Comparison of ENCODE assay signal across 11 cellular contexts in the genomic region with DNA sequence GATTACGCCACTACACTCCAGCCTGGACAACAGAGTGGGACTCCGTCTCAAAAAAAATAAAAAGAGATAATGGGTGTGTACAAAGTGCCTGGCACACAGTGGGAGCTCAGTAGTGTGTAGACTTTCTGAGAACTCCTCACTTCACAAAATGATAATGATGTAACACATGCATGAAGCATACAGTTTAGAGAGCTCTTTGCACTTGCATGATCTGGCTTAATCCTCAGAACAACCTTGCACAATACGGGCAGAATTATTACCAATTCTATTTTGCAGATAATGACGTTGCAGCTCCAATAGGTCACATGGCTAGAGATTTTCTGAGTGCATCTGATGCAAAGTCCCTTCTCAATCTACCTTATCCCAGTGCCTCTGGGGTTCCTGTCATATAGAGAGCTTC.
DNase-seq lines count a peak whose midpoint lies in the region; ATAC-seq and TF ChIP-seq lines count a peak whose summit lies in the region.
"Had no signal": no experiment of that assay in that cellular context is flagged by ENCODE, and none has a peak within 500 bp of the region (broad histone marks: within the 10 kb centered on the region; RNA-seq: fewer than 3 reads in every experiment).

No MANE protein-coding gene starts in this region.

- peak overlapping the region; percentile 97 for H3K27ac Mint-ChIP-seq in activated T-cell treated with anti-CD3 and anti-CD28 coated beads, Interleukin-2, amount 50 U/mL, for 24 hours
- H3K27ac Mint-ChIP-seq in T-helper 1 cell treated with Interleukin-12 subunit alpha and Interleukin-12 subunit beta and Interleukin-4 antibody, amounts not matched to agents 30 μg/mL and 1 μg/mL, for 36 hours, result peak overlapping the region; percentile 96
- H3K27ac Mint-ChIP-seq in dendritic cell treated with granulocyte-macrophage colony-stimulating factor and Interleukin-4, amounts not matched to agents 40 ng/mL and 50 ng/mL, for 4 days, result peak overlapping the region; percentile 88
- peak overlapping the region; percentile 94 to 96 for H3K27ac Mint-ChIP-seq in stimulated activated naive CD8-positive, alpha-beta T cell treated with anti-CD3 and anti-CD28 coated beads, Interleukin-15, amount 100 ng/mL, for 72 hours
- H3K27ac Mint-ChIP-seq in Caco-2 (ENCODE audit: unreplicated experiment), result no peak overlapping the region

- no peak for DNase-seq in activated T-cell treated with anti-CD3 and anti-CD28 coated beads, Interleukin-2, amount 50 U/mL, for 24 hours
- DNase-seq in activated T-cell treated with anti-CD3 and anti-CD28 coated beads for 4 hours (no peak), Caco-2 (no peak), ovary (no peak)
- DNase-seq in stimulated activated naive CD8-positive, alpha-beta T cell treated with anti-CD3 and anti-CD28 coated beads, Interleukin-15, amount 100 ng/mL, for 72 hours, result no peak
- DNase-seq: amygdala, midbrain, NCI-H2081 treated with DMSO at 0.1 percent for 48 hours had no signal

- no peak for TF ChIP-seq EP300 in ovary (IDR thresholded peaks at IDR 0.05)

- H3K4me3 ChIP-seq in Caco-2 (ENCODE audit: low read depth, low read length) (no peak overlapping the region), ovary (no peak overlapping the region)

- no peaks in the 10 kb centered on the region for H3K9me3 Mint-ChIP-seq in activated T-cell treated with anti-CD3 and anti-CD28 coated beads, Interleukin-2, amount 50 U/mL, for 24 hours
- no peaks in the 10 kb centered on the region for H3K9me3 Mint-ChIP-seq in T-helper 1 cell treated with Interleukin-12 subunit alpha and Interleukin-12 subunit beta and Interleukin-4 antibody, amounts not matched to agents 30 μg/mL and 1 μg/mL, for 36 hours
- no peaks in the 10 kb centered on the region for H3K9me3 Mint-ChIP-seq in dendritic cell treated with granulocyte-macrophage colony-stimulating factor and Interleukin-4, amounts not matched to agents 40 ng/mL and 50 ng/mL, for 4 days
- H3K9me3 Mint-ChIP-seq in stimulated activated naive CD8-positive, alpha-beta T cell treated with anti-CD3 and anti-CD28 coated beads, Interleukin-15, amount 100 ng/mL, for 72 hours, result no peaks in the 10 kb centered on the region
- H3K9me3 Mint-ChIP-seq in Caco-2 (ENCODE audit: unreplicated experiment), result no peaks in the 10 kb centered on the region

- intact Hi-C loops in dendritic cell treated with granulocyte-macrophage colony-stimulating factor and Interleukin-4, amounts not matched to agents 40 ng/mL and 50 ng/mL, for 4 days (cut with micrococcal nuclease), result no loop called here
- intact Hi-C loops in Caco-2 (cut with micrococcal nuclease; ENCODE audit: unreplicated experiment), result no loop called here
- intact Hi-C loops in ovary (cut with DNase I), result loop anchor here in 1 of 4 donors (10.0 kb wide), 1 partner anchor 172 kb away; no protein-coding TSS in a partner anchor

- CTCF ChIA-PET in Caco-2 (lab: Charles Lee), result no interaction called here

- no peaks in the 10 kb centered on the region; the same call in 1 of the 2 replicates for H3K27me3 ChIP-seq in Caco-2 (replicated peaks; ENCODE audit: control insufficient read depth, insufficient read depth, low read length)
- no peaks in the 10 kb centered on the region for H3K27me3 ChIP-seq in ovary

- H3K36me3 ChIP-seq in Caco-2 (ENCODE audit: control insufficient read depth, insufficient read depth, low read length) (no peaks in the 10 kb centered on the region), ovary (no peaks in the 10 kb centered on the region)

- H3K4me3 Mint-ChIP-seq in activated T-cell treated with anti-CD3 and anti-CD28 coated beads, Interleukin-2, amount 50 U/mL, for 24 hours, result peak overlapping the region; percentile 68
- H3K4me3 Mint-ChIP-seq in T-helper 1 cell treated with Interleukin-12 subunit alpha and Interleukin-12 subunit beta and Interleukin-4 antibody, amounts not matched to agents 30 μg/mL and 1 μg/mL, for 36 hours, result peak overlapping the region; percentile 75
- peak overlapping the region; percentile 48 for H3K4me3 Mint-ChIP-seq in dendritic cell treated with granulocyte-macrophage colony-stimulating factor and Interleukin-4, amounts not matched to agents 40 ng/mL and 50 ng/mL, for 4 days
- H3K4me3 Mint-ChIP-seq in stimulated activated naive CD8-positive, alpha-beta T cell treated with anti-CD3 and anti-CD28 coated beads, Interleukin-15, amount 100 ng/mL, for 72 hours, result peak overlapping the region; percentile 78 to 81
- no peak overlapping the region for H3K4me3 Mint-ChIP-seq in Caco-2 (ENCODE audit: unreplicated experiment)

- H3K4me1 ChIP-seq in Caco-2 (no peaks in the 10 kb centered on the region), ovary (ENCODE audit: insufficient read depth) (no peaks in the 10 kb centered on the region)

- no peak overlapping the region for H3K27ac ChIP-seq in ovary

- POLR2A ChIA-PET in Caco-2 (lab: Charles Lee), result no interaction called here

- no peak for TF ChIP-seq POLR2A in ovary (IDR thresholded peaks at IDR 0.05)

- no peak for TF ChIP-seq CTCF in Caco-2 (IDR thresholded peaks at IDR 0.05; ENCODE audit: insufficient read depth in 1 of 2, low read depth in 1 of 2, low read length in 1 of 2, severe bottlenecking in 1 of 2, unreplicated experiment in 1 of 2)
- no peak for TF ChIP-seq CTCF in ovary (IDR thresholded peaks at IDR 0.05)

- H3K27me3 Mint-ChIP-seq in activated T-cell treated with anti-CD3 and anti-CD28 coated beads, Interleukin-2, amount 50 U/mL, for 24 hours, result no peaks in the 10 kb centered on the region
- H3K27me3 Mint-ChIP-seq in T-helper 1 cell treated with Interleukin-12 subunit alpha and Interleukin-12 subunit beta and Interleukin-4 antibody, amounts not matched to agents 30 μg/mL and 1 μg/mL, for 36 hours (ENCODE audit: low read depth), result no peaks in the 10 kb centered on the region
- no peaks in the 10 kb centered on the region for H3K27me3 Mint-ChIP-seq in dendritic cell treated with granulocyte-macrophage colony-stimulating factor and Interleukin-4, amounts not matched to agents 40 ng/mL and 50 ng/mL, for 4 days
- no peaks in the 10 kb centered on the region for H3K27me3 Mint-ChIP-seq in stimulated activated naive CD8-positive, alpha-beta T cell treated with anti-CD3 and anti-CD28 coated beads, Interleukin-15, amount 100 ng/mL, for 72 hours
- H3K27me3 Mint-ChIP-seq in Caco-2 (ENCODE audit: insufficient read depth, unreplicated experiment), result no peaks in the 10 kb centered on the region

- WGBS in ovary, 3 donors, result 64 to 67% (median 67%) methylated on average over 4 of the region's 4 CpGs

- peaks cover 91% of the 10 kb centered on the region for H3K4me1 Mint-ChIP-seq in activated T-cell treated with anti-CD3 and anti-CD28 coated beads, Interleukin-2, amount 50 U/mL, for 24 hours (ENCODE audit: low read depth)
- peaks cover 64% of the 10 kb centered on the region for H3K4me1 Mint-ChIP-seq in T-helper 1 cell treated with Interleukin-12 subunit alpha and Interleukin-12 subunit beta and Interleukin-4 antibody, amounts not matched to agents 30 μg/mL and 1 μg/mL, for 36 hours (ENCODE audit: low read depth)
- H3K4me1 Mint-ChIP-seq in dendritic cell treated with granulocyte-macrophage colony-stimulating factor and Interleukin-4, amounts not matched to agents 40 ng/mL and 50 ng/mL, for 4 days (ENCODE audit: low read depth), result peaks cover 54% of the 10 kb centered on the region
- peaks cover 92% of the 10 kb centered on the region for H3K4me1 Mint-ChIP-seq in stimulated activated naive CD8-positive, alpha-beta T cell treated with anti-CD3 and anti-CD28 coated beads, Interleukin-15, amount 100 ng/mL, for 72 hours
- no peaks in the 10 kb centered on the region for H3K4me1 Mint-ChIP-seq in Caco-2 (ENCODE audit: low read depth, unreplicated experiment)

- BruUV-seq in Caco-2 (replicated peaks; lab: Mats Ljungman, UMichigan), result no TSS peak

- H3K9me3 ChIP-seq in Caco-2 (no peaks in the 10 kb centered on the region), ovary (no peaks in the 10 kb centered on the region)

- H3K36me3 Mint-ChIP-seq in activated T-cell treated with anti-CD3 and anti-CD28 coated beads, Interleukin-2, amount 50 U/mL, for 24 hours (ENCODE audit: low read depth), result peaks cover 64% of the 10 kb centered on the region
- H3K36me3 Mint-ChIP-seq in T-helper 1 cell treated with Interleukin-12 subunit alpha and Interleukin-12 subunit beta and Interleukin-4 antibody, amounts not matched to agents 30 μg/mL and 1 μg/mL, for 36 hours (ENCODE audit: low read depth), result peaks cover 27% of the 10 kb centered on the region
- no peaks in the 10 kb centered on the region for H3K36me3 Mint-ChIP-seq in dendritic cell treated with granulocyte-macrophage colony-stimulating factor and Interleukin-4, amounts not matched to agents 40 ng/mL and 50 ng/mL, for 4 days (ENCODE audit: low read depth)
- H3K36me3 Mint-ChIP-seq in Caco-2 (ENCODE audit: insufficient read depth, unreplicated experiment), result no peaks in the 10 kb centered on the region

- no peak for ATAC-seq in stimulated activated naive CD8-positive, alpha-beta T cell treated with anti-CD3 and anti-CD28 coated beads, Interleukin-15, amount 100 ng/mL, for 72 hours
- ATAC-seq in GM21360 (IDR thresholded peaks at IDR 0.05; ENCODE audit: unreplicated experiment), result no peak
